ENCODE assay signal across 11 cellular contexts in the genomic region with DNA sequence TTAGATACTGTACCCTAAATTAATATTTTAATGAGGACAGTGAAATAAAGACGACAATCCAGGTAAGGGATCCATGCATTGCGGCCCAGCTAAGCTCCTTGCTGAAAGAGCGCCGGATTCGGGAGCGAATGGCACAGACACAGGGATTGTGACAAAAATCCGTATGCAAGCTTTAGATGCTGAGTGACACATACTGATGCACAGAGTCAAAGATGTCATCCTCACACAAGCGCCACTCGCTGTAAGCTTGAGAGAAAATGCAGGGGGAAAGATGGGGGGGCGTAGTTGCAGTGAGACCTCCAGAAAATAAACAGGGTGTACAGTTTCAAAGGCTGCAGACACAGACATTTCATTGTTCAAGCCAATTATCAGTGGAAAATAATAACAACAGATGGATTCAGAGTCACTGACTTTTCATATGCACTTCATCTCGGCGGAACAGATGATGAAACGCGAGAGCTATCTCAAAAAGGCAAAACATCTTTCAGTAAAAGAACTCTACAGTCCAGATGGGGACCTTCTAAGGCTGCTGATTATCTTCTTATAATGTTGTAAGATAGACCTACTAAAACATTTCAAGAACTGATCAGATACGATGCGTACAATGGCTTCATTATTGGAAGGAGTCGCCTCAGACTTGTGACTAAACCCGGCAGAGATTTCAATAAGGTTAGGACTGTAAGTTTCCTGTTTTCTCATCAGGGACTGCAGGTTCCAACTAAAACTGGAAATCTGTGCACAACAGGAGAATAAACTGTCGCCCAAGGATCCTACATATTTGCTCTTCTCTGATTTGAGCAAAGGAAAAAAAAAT.
DNase-seq lines count a peak whose midpoint lies in the region; ATAC-seq and TF ChIP-seq lines count a peak whose summit lies in the region.
"Had no signal": no experiment of that assay in that cellular context is flagged by ENCODE, and none has a peak within 500 bp of the region (broad histone marks: within the 10 kb centered on the region; RNA-seq: fewer than 3 reads in every experiment).

No MANE protein-coding gene starts in this region.

- peaks cover 5% of the 10 kb centered on the region for H3K36me3 Mint-ChIP-seq in activated T-cell treated with anti-CD3 and anti-CD28 coated beads, Interleukin-2, amount 50 U/mL, for 4 hours (ENCODE audit: insufficient read depth)
- H3K36me3 Mint-ChIP-seq in progenitor cell of endocrine pancreas (ENCODE audit: insufficient read depth): peaks cover 9% of the 10 kb centered on the region

- H3K27ac ChIP-seq in SJCRH30 (peak overlapping the region; percentile 11; the same call in 1 of the 2 replicates), esophagus muscularis mucosa (replicated peaks in 1 of 4) (peak overlapping the region; percentile 12 to 83 (median 54))
- H3K27ac ChIP-seq: lower lobe of right lung, thyroid gland had no signal

- H3K9me3 ChIP-seq in SJCRH30 (replicated peaks) (no peaks in the 10 kb centered on the region), esophagus muscularis mucosa (no peaks in the 10 kb centered on the region)
- H3K9me3 ChIP-seq: lower lobe of right lung, thyroid gland had no signal

- DNase-seq in activated T-cell treated with anti-CD3 and anti-CD28 coated beads, Interleukin-2, amount 50 U/mL, for 4 hours: no peak
- DNase-seq in activated T-cell treated with anti-CD3 and anti-CD28 coated beads for 4 hours (no peak), SJCRH30 (peak in 1 of 2 experiments; percentile 56), esophagus muscularis mucosa (ENCODE audit: extremely low spot score) (no peak), progenitor cell of endocrine pancreas (ENCODE audit: low spot score, unreplicated experiment) (no peak), GM19240 (ENCODE audit: insufficient read length, low spot score) (no peak), 8988T (no peak)
- DNase-seq: lower lobe of right lung; NK-92 treated with Interleukin-12 subunit alpha and Interleukin-12 subunit beta, amount 100 ng/mL, for 24 hours; thyroid gland had no signal

- intact Hi-C loops in esophagus muscularis mucosa (cut with DNase I): loop anchor here (5.0 to 10.0 kb wide), 6 partner anchors 183 to 593 kb away; a partner anchor contains a TSS

- peak overlapping the region; percentile 32 for H3K4me3 ChIP-seq in SJCRH30
- H3K4me3 ChIP-seq in esophagus muscularis mucosa: peak overlapping the region in 1 of 4 donors; percentile 7
- H3K4me3 ChIP-seq: lower lobe of right lung, thyroid gland had no signal

- no peaks in the 10 kb centered on the region for H3K9me3 Mint-ChIP-seq in activated T-cell treated with anti-CD3 and anti-CD28 coated beads, Interleukin-2, amount 50 U/mL, for 4 hours
- no peaks in the 10 kb centered on the region for H3K9me3 Mint-ChIP-seq in progenitor cell of endocrine pancreas (ENCODE audit: low read depth)

- no peak for TF ChIP-seq POLR2A in esophagus muscularis mucosa (IDR thresholded peaks at IDR 0.05; ENCODE audit: low read depth)

- no peaks in the 10 kb centered on the region for H3K27me3 Mint-ChIP-seq in activated T-cell treated with anti-CD3 and anti-CD28 coated beads, Interleukin-2, amount 50 U/mL, for 4 hours (ENCODE audit: low read depth)
- no peaks in the 10 kb centered on the region for H3K27me3 Mint-ChIP-seq in progenitor cell of endocrine pancreas

- H3K4me1 ChIP-seq in SJCRH30 (no peaks in the 10 kb centered on the region; the same call in none of the 2 replicates), esophagus muscularis mucosa (peaks cover 26 to 84% (median 80%) of the 10 kb centered on the region in 4 donors)

- no peak for TF ChIP-seq EP300 in esophagus muscularis mucosa (IDR thresholded peaks at IDR 0.05)

- WGBS in esophagus muscularis mucosa: 75% methylated on average over 18 of the region's 19 CpGs

- no peak for TF ChIP-seq CTCF in esophagus muscularis mucosa (IDR thresholded peaks at IDR 0.05)
- no peak for TF ChIP-seq CTCF in progenitor cell of endocrine pancreas (IDR thresholded peaks at IDR 0.05; ENCODE audit: unreplicated experiment)

- H3K36me3 ChIP-seq in SJCRH30 (no peaks in the 10 kb centered on the region), esophagus muscularis mucosa (no peaks in the 10 kb centered on the region)
- H3K36me3 ChIP-seq: lower lobe of right lung, thyroid gland had no signal

- H3K4me1 Mint-ChIP-seq in activated T-cell treated with anti-CD3 and anti-CD28 coated beads, Interleukin-2, amount 50 U/mL, for 4 hours (ENCODE audit: low read depth): peaks cover 73% of the 10 kb centered on the region
- peaks cover 55% of the 10 kb centered on the region for H3K4me1 Mint-ChIP-seq in progenitor cell of endocrine pancreas (ENCODE audit: low read depth)

- no peak for ATAC-seq in activated T-cell treated with anti-CD3 and anti-CD28 coated beads, Interleukin-2, amount 50 U/mL, for 4 hours
- ATAC-seq in GM18519 (IDR thresholded peaks at IDR 0.05; ENCODE audit: low FRiP score, unreplicated experiment): no peak
- ATAC-seq: lower lobe of right lung had no signal

- H3K4me3 Mint-ChIP-seq in activated T-cell treated with anti-CD3 and anti-CD28 coated beads, Interleukin-2, amount 50 U/mL, for 4 hours: peak overlapping the region; percentile 43
- no peak overlapping the region for H3K4me3 Mint-ChIP-seq in progenitor cell of endocrine pancreas (ENCODE audit: low read depth)

- no peaks in the 10 kb centered on the region for H3K27me3 ChIP-seq in SJCRH30
- no peaks in the 10 kb centered on the region for H3K27me3 ChIP-seq in esophagus muscularis mucosa
- H3K27me3 ChIP-seq: thyroid gland had no signal

- H3K27ac Mint-ChIP-seq in progenitor cell of endocrine pancreas: peak overlapping the region; percentile 76
